Comparison of ENCODE assay signal across 11 cellular contexts in the genomic region with DNA sequence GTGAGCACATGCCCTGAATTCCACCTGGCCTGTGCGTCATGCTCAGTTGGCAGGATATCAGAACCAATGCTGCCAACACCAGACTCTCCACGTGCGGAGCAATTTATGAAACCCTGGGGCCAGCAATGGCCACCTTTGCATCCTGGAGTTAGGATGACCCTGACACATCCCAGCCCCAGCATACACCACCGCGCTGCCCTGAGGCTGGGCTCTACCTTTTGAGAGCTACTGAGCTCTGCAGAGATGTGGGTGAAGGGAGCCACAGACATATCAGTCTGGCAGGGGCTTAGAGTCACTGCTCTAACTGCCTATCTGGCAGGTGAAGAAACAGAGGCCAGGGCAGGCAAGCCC. TPM values are rescaled to one million over a fixed set of nuclear protein-coding genes. Genes with fewer than 3 reads are reported as not detected.
DNase-seq lines count a peak whose midpoint lies in the region; ATAC-seq and TF ChIP-seq lines count a peak whose summit lies in the region.
"Had no signal": no experiment of that assay in that cellular context is flagged by ENCODE, and none has a peak within 500 bp of the region (broad histone marks: within the 10 kb centered on the region; RNA-seq: fewer than 3 reads in every experiment).

No MANE protein-coding gene starts in this region.

- no peak for ATAC-seq in natural killer cell
- no peak for ATAC-seq in HG03139 (IDR thresholded peaks at IDR 0.05; ENCODE audit: unreplicated experiment)

- TF ChIP-seq EP300 in transverse colon (IDR thresholded peaks at IDR 0.05; ENCODE audit: low read depth) = no peak

- no peaks in the 10 kb centered on the region for H3K27me3 Mint-ChIP-seq in activated CD4-positive, alpha-beta T cell treated with anti-CD3 and anti-CD28 coated beads, Interleukin-2, amount 10 ng/mL, durations not matched to agents 24 days and 14 days
- peaks cover 4 to 27% of the 10 kb centered on the region in 2 donors for H3K27me3 Mint-ChIP-seq in natural killer cell (ENCODE audit: low read depth in 2 of 2)

- H3K27ac ChIP-seq in transverse colon = peak overlapping the region; percentile 80 to 93 (median 87)

- DNase-seq in activated CD4-positive, alpha-beta T cell treated with anti-CD3 and anti-CD28 coated beads, Interleukin-2, amount 10 ng/mL, durations not matched to agents 24 days and 14 days = peak; percentile 58
- no peak for DNase-seq in activated CD4-positive, alpha-beta T cell treated with anti-CD3 and anti-CD28 coated beads, Interleukin-2, amount 50 U/mL, for 48 hours
- DNase-seq in SHP77 treated with DMSO at 0.1 percent for 48 hours (lab: John Stamatoyannopoulos, UW) = peak; percentile 15
- DNase-seq in kidney tubule cell (ENCODE audit: low spot score) = peak; percentile 90
- no peak for DNase-seq in transverse colon
- DNase-seq in natural killer cell = no peak
- DNase-seq in HAP-1 (ENCODE audit: low spot score in 2 of 2) = no peak
- DNase-seq: hypothalamus had no signal

- no peaks in the 10 kb centered on the region for H3K9me3 ChIP-seq in transverse colon
- H3K9me3 ChIP-seq in HAP-1 = no peaks in the 10 kb centered on the region

- TF ChIP-seq CTCF in transverse colon (IDR thresholded peaks at IDR 0.05) = no peak
- no peak for TF ChIP-seq CTCF in natural killer cell (IDR thresholded peaks at IDR 0.05)

- H3K4me3 Mint-ChIP-seq in activated CD4-positive, alpha-beta T cell treated with anti-CD3 and anti-CD28 coated beads, Interleukin-2, amount 10 ng/mL, durations not matched to agents 24 days and 14 days = no peak overlapping the region
- no peak overlapping the region for H3K4me3 Mint-ChIP-seq in natural killer cell
- H3K4me3 Mint-ChIP-seq: nephron had no signal

- no peaks in the 10 kb centered on the region for H3K9me3 Mint-ChIP-seq in activated CD4-positive, alpha-beta T cell treated with anti-CD3 and anti-CD28 coated beads, Interleukin-2, amount 10 ng/mL, durations not matched to agents 24 days and 14 days
- no peaks in the 10 kb centered on the region for H3K9me3 Mint-ChIP-seq in natural killer cell
- H3K9me3 Mint-ChIP-seq: activated T-helper 2 cell treated with anti-CD3 and anti-CD28 coated beads, Interferon-gamma antibody, Interleukin-2, Interleukin-4, amounts not matched to agents 10 μg/mL and 5 μg/mL and 100 μg/mL, durations not matched to agents 14 hours and 24 hours and 36 hours; nephron had no signal

- in situ Hi-C loops in transverse colon (cut with MboI; ENCODE audit: low pct_ligation_motif_present in 1 of 4, low pct_unique_long_range_greater_than_20kb in 1 of 4, low sequenced_read_pairs in 3 of 4) (no loop called here), HAP-1 (cut with MboI; ENCODE audit: low sequenced_read_pairs) (loop anchor here (25.0 kb wide), 1 partner anchor 392 kb away; no protein-coding TSS in a partner anchor)

- TF ChIP-seq POLR2A in transverse colon (IDR thresholded peaks at IDR 0.05) = no peak

- H3K36me3 Mint-ChIP-seq in activated CD4-positive, alpha-beta T cell treated with anti-CD3 and anti-CD28 coated beads, Interleukin-2, amount 10 ng/mL, durations not matched to agents 24 days and 14 days (ENCODE audit: low read depth) = no peaks in the 10 kb centered on the region
- no peaks in the 10 kb centered on the region for H3K36me3 Mint-ChIP-seq in natural killer cell

- intact Hi-C loops in activated CD4-positive, alpha-beta T cell treated with anti-CD3 and anti-CD28 coated beads, Interleukin-2, amount 10 ng/mL, durations not matched to agents 24 days and 14 days (cut with micrococcal nuclease) = loop anchor here (5.0 kb wide), 2 partner anchors 82 to 263 kb away; no protein-coding TSS in a partner anchor
- intact Hi-C loops in transverse colon (cut with DNase I; ENCODE audit: low total_unique reads) = loop anchor here (5.0 kb wide), 1 partner anchor 42 kb away; a partner anchor contains a TSS
- intact Hi-C loops in natural killer cell (cut with micrococcal nuclease) = loop anchor here (2.0 kb wide), 1 partner anchor 41 kb away; no protein-coding TSS in a partner anchor

- WGBS in transverse colon (ENCODE audit: low coverage in 1 of 2), 2 donors = 70% methylated on average over 5 of the region's 5 CpGs; no CpG with 5 or more reads in 1 of the 2 donors

- no peak overlapping the region for H3K4me3 ChIP-seq in transverse colon
- H3K4me3 ChIP-seq in HAP-1 = no peak overlapping the region

- H3K27me3 ChIP-seq in transverse colon = no peaks in the 10 kb centered on the region
- no peaks in the 10 kb centered on the region for H3K27me3 ChIP-seq in HAP-1 (ENCODE audit: low read depth)

- H3K27ac Mint-ChIP-seq in activated CD4-positive, alpha-beta T cell treated with anti-CD3 and anti-CD28 coated beads, Interleukin-2, amount 10 ng/mL, durations not matched to agents 24 days and 14 days = peak overlapping the region; percentile 51
- H3K27ac Mint-ChIP-seq in natural killer cell = peak overlapping the region in 1 of 2 donors; percentile 86

- peaks cover 36% of the 10 kb centered on the region for H3K4me1 Mint-ChIP-seq in activated CD4-positive, alpha-beta T cell treated with anti-CD3 and anti-CD28 coated beads, Interleukin-2, amount 10 ng/mL, durations not matched to agents 24 days and 14 days
- H3K4me1 Mint-ChIP-seq in natural killer cell = peaks cover 39 to 40% of the 10 kb centered on the region in 2 donors

- H3K4me1 ChIP-seq in transverse colon (peaks cover 27 to 69% (median 52%) of the 10 kb centered on the region in 4 donors), HAP-1 (peaks cover 9% of the 10 kb centered on the region; the same call in 1 of the 2 replicates)

- H3K36me3 ChIP-seq in transverse colon (no peaks in the 10 kb centered on the region), HAP-1 (replicated peaks) (no peaks in the 10 kb centered on the region)

RNA-seq across cellular contexts. Expression of a gene that starts 41.9 kb away (rescaled TPM):
- total RNA-seq in activated CD4-positive, alpha-beta T cell treated with anti-CD3 and anti-CD28 coated beads, Interleukin-2, amount 10 ng/mL, durations not matched to agents 24 days and 14 days = 26.6 and 27.2 TPM in 2 replicates
- 10 to 100 TPM; 36.7 to 81.8 (median 59.5) TPM for total RNA-seq in transverse colon
- 10 to 100 TPM; 13.1 to 22.2 (median 14.9) TPM for total RNA-seq in natural killer cell

Comparison
In these comparisons a context has a peak if more than half of its experiments do, and no peak if none do; other contexts are left out.
1. DNase-seq: peak in activated CD4-positive, alpha-beta T cell treated with anti-CD3 and anti-CD28 coated beads, Interleukin-2, amount 10 ng/mL, durations not matched to agents 24 days and 14 days (single experiment), SHP77 treated with DMSO at 0.1 percent for 48 hours (single experiment) and kidney tubule cell (single experiment); none in activated CD4-positive, alpha-beta T cell treated with anti-CD3 and anti-CD28 coated beads, Interleukin-2, amount 50 U/mL, for 48 hours (0 of 2), transverse colon (single experiment), natural killer cell (single experiment) and HAP-1 (0 of 2).